In the genomic region with DNA sequence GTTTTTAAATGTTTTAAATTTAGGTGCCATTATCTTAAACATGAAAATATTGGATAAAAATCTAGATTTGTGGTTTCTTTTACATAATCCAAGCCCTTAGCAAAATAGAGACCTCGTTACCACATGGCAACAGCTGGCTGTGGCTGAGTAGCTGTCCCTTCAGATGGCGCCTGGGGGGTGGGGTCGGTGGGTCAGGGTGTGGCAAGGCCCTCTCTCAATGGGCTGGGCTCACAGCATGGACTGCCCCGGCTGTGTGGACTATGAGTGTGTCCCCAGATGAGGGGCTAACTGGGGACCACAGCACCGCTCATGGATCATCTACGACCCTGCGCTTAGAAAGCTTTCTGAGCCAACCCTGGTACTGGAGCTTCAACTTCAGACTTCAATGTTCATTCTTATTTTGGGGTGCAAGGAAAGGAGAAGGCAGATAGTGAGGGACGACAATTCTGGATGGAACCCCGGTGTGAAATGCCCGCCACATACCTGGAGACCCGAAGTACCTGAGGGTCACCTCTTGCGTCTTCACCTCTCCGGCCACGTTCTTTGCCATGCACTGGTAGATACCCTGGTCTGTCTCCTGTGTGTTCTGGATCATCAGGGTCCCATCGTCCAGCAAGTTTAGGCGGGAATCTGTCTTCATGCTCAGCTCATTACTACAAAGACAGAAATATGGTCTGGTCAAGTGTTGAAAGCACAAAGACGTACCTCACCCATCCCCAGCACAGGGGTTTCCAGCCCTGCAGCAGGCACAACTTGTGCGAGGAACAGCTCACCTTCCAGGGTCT, we compare ENCODE assay signal across 25 cellular contexts.
DNase-seq lines count a peak whose midpoint lies in the region; ATAC-seq and TF ChIP-seq lines count a peak whose summit lies in the region.
"Had no signal": no experiment of that assay in that cellular context is flagged by ENCODE, and none has a peak within 500 bp of the region (broad histone marks: within the 10 kb centered on the region; RNA-seq: fewer than 3 reads in every experiment).

No MANE protein-coding gene starts in this region.

- TF ChIP-seq EP300 in sigmoid colon (IDR thresholded peaks at IDR 0.05) = no peak

- no peak for TF ChIP-seq CTCF in Panc1 (IDR thresholded peaks at IDR 0.05)
- TF ChIP-seq CTCF in sigmoid colon (IDR thresholded peaks at IDR 0.05) = no peak

- in situ Hi-C loops in Panc1 (cut with HindIII; ENCODE audit: low pct_unique_long_range_greater_than_20kb, low sequenced_read_pairs) = no loop called here

- H3K27ac ChIP-seq in Panc1 (ENCODE audit: low read length) = peak overlapping the region; percentile 57; the same call in 1 of the 2 replicates
- H3K27ac ChIP-seq in sigmoid colon = peak overlapping the region in 1 of 4 donors; percentile 95
- H3K27ac ChIP-seq: C4-2B, GM23248 had no signal

- no peak for ATAC-seq in Panc1
- no peak for ATAC-seq in GM18519 (IDR thresholded peaks at IDR 0.05; ENCODE audit: low FRiP score, unreplicated experiment)
- ATAC-seq: HepG2, K562, Right ventricle myocardium inferior had no signal

- H3K36me3 ChIP-seq in Panc1 (ENCODE audit: control insufficient read depth, insufficient read depth, low read length) = no peaks in the 10 kb centered on the region
- peaks cover 12 to 62% (median 33%) of the 10 kb centered on the region in 4 donors for H3K36me3 ChIP-seq in sigmoid colon

- H3K9me3 ChIP-seq in Panc1 (ENCODE audit: control insufficient read depth, insufficient read depth, low read depth, low read length) (no peaks in the 10 kb centered on the region), sigmoid colon (no peaks in the 10 kb centered on the region)

- no peaks in the 10 kb centered on the region for H3K27me3 ChIP-seq in Panc1 (ENCODE audit: control insufficient read depth, insufficient read depth, low read length)
- no peaks in the 10 kb centered on the region for H3K27me3 ChIP-seq in sigmoid colon

- DNase-seq in D341Med (ENCODE audit: low spot score) (peak; percentile 6), Panc1 (ENCODE audit: low read depth, low spot score) (no peak), myocyte (ENCODE audit: low read depth) (peak; percentile 63), sigmoid colon (peak; percentile 59), iPS-NIHi7 (ENCODE audit: extremely low spot score) (no peak), COR-L47 (lab: John Stamatoyannopoulos, UW) (no peak)
- DNase-seq in stimulated activated naive CD4-positive, alpha-beta T cell treated with Interleukin-2 at 50 U/mL for 16 hours (lab: John Stamatoyannopoulos, UW) = no peak
- DNase-seq: 8988T; EL; GF-D8; GM23248; H9; HFFc6; NCI-H1092 treated with DMSO at 0.1 percent for 48 hours; NCI-H146; NCI-H2029 treated with DMSO at 0.1 percent for 48 hours; NCI-H226; NCI-H510A treated with DMSO at 0.1 percent for 48 hours; NCI-H748 treated with DMSO at 0.1 percent for 48 hours; NK-92 treated with Interleukin-12 subunit alpha and Interleukin-12 subunit beta, amount 100 ng/mL, for 24 hours had no signal

- no TSS peak for BruUV-seq in Panc1 (replicated peaks; lab: Mats Ljungman, UMichigan)

- peaks cover 11% of the 10 kb centered on the region for H3K4me1 ChIP-seq in Panc1 (ENCODE audit: control insufficient read depth, insufficient read depth, low read length)
- H3K4me1 ChIP-seq in sigmoid colon = peaks cover 0 to 45% (median 27%) of the 10 kb centered on the region in 4 donors

- no peak for TF ChIP-seq POLR2A in sigmoid colon (IDR thresholded peaks at IDR 0.05)

- H3K4me3 ChIP-seq in Panc1 (ENCODE audit: low read depth in 2 of 2, low read length in 2 of 2) = no peak overlapping the region
- H3K4me3 ChIP-seq in sigmoid colon = no peak overlapping the region
- H3K4me3 ChIP-seq: GM23248, K562 had no signal

- CTCF ChIA-PET in Panc1 (lab: Charles Lee) = interaction anchor here (0.6 kb wide), 1 partner anchor 120 kb away, joined by 10 read pairs; no protein-coding TSS in a partner anchor

- POLR2A ChIA-PET in Panc1 (lab: Charles Lee) = no interaction called here

- 91 to 93% methylated on average over 18 of the region's 18 CpGs for WGBS in sigmoid colon, 2 donors

- intact Hi-C loops in Panc1 (cut with micrococcal nuclease; ENCODE audit: unreplicated experiment) = no loop called here
- intact Hi-C loops in sigmoid colon (cut with DNase I) = no loop called here

Comparison
In these comparisons a context has a peak if more than half of its experiments do, and no peak if none do; other contexts are left out.
1. DNase-seq: peak in D341Med (single experiment), myocyte (single experiment) and sigmoid colon (single experiment); none in Panc1 (single experiment), iPS-NIHi7 (single experiment), stimulated activated naive CD4-positive, alpha-beta T cell treated with Interleukin-2 at 50 U/mL for 16 hours (single experiment) and COR-L47 (single experiment).